In genomic region chr7:4715385-4715770, GRCh38 we compare ENCODE assay signal across 10 cellular contexts. TPM values are rescaled to one million over a fixed set of nuclear protein-coding genes. Genes with fewer than 3 reads are reported as not detected.
DNase-seq lines count a peak whose midpoint lies in the region; ATAC-seq and TF ChIP-seq lines count a peak whose summit lies in the region.
"Had no signal": no experiment of that assay in that cellular context is flagged by ENCODE, and none has a peak within 500 bp of the region (broad histone marks: within the 10 kb centered on the region; RNA-seq: fewer than 3 reads in every experiment).

No MANE protein-coding gene starts in this region.

- peak; percentile 94 for ATAC-seq in left ventricle myocardium superior
- no peak for ATAC-seq in stimulated activated effector memory CD8-positive, alpha-beta T cell treated with anti-CD3 and anti-CD28 coated beads, Interleukin-12 subunit alpha, Interleukin-12 subunit beta, amount 100 ng/mL, for 72 hours

- TF ChIP-seq CTCF in ascending aorta (IDR thresholded peaks at IDR 0.05) (no peak), progenitor cell of endocrine pancreas (IDR thresholded peaks at IDR 0.05; ENCODE audit: unreplicated experiment) (no peak)

- H3K4me1 Mint-ChIP-seq in stimulated activated effector memory CD8-positive, alpha-beta T cell treated with anti-CD3 and anti-CD28 coated beads, Interleukin-12 subunit alpha, Interleukin-12 subunit beta, amount 100 ng/mL, for 72 hours = peaks cover 91% of the 10 kb centered on the region
- H3K4me1 Mint-ChIP-seq in progenitor cell of endocrine pancreas (ENCODE audit: low read depth) = peaks cover 16% of the 10 kb centered on the region

- H3K4me3 ChIP-seq in ascending aorta (peak overlapping the region in 1 of 2 donors; percentile 15), SJCRH30 (no peak overlapping the region)

- H3K9me3 ChIP-seq in ascending aorta (no peaks in the 10 kb centered on the region), SJCRH30 (replicated peaks) (0 out of 2 replicates have a peak, but pooled peaks cover 2% of the 10 kb centered on the region)

- H3K4me1 ChIP-seq in ascending aorta = peaks cover 5 to 20% of the 10 kb centered on the region in 2 donors
- no peaks in the 10 kb centered on the region for H3K4me1 ChIP-seq in SJCRH30

- H3K27me3 Mint-ChIP-seq in progenitor cell of endocrine pancreas = no peaks in the 10 kb centered on the region

- H3K36me3 Mint-ChIP-seq in stimulated activated effector memory CD8-positive, alpha-beta T cell treated with anti-CD3 and anti-CD28 coated beads, Interleukin-12 subunit alpha, Interleukin-12 subunit beta, amount 100 ng/mL, for 72 hours = peaks cover 21% of the 10 kb centered on the region
- peaks cover 47% of the 10 kb centered on the region for H3K36me3 Mint-ChIP-seq in progenitor cell of endocrine pancreas (ENCODE audit: insufficient read depth)

- peaks cover 0 to 9% of the 10 kb centered on the region in 2 donors for H3K36me3 ChIP-seq in ascending aorta
- peaks cover 2% of the 10 kb centered on the region; the same call in 1 of the 2 replicates for H3K36me3 ChIP-seq in SJCRH30

- peak overlapping the region; percentile 83 for H3K27ac Mint-ChIP-seq in stimulated activated effector memory CD8-positive, alpha-beta T cell treated with anti-CD3 and anti-CD28 coated beads, Interleukin-12 subunit alpha, Interleukin-12 subunit beta, amount 100 ng/mL, for 72 hours
- H3K27ac Mint-ChIP-seq in progenitor cell of endocrine pancreas = no peak overlapping the region

- intact Hi-C loops in ascending aorta (cut with DNase I) (loop anchor here (5.0 kb wide), 1 partner anchor 62 kb away; the partner anchor contains the start of gene AP5Z1), left ventricle myocardium superior (cut with micrococcal nuclease) (no loop called here)

- H3K27me3 ChIP-seq in ascending aorta = no peaks in the 10 kb centered on the region
- no peaks in the 10 kb centered on the region for H3K27me3 ChIP-seq in SJCRH30

- peak overlapping the region; percentile 39 to 48 for H3K27ac ChIP-seq in ascending aorta
- no peak overlapping the region for H3K27ac ChIP-seq in SJCRH30

- H3K4me3 Mint-ChIP-seq in stimulated activated effector memory CD8-positive, alpha-beta T cell treated with anti-CD3 and anti-CD28 coated beads, Interleukin-12 subunit alpha, Interleukin-12 subunit beta, amount 100 ng/mL, for 72 hours = no peak overlapping the region
- no peak overlapping the region for H3K4me3 Mint-ChIP-seq in progenitor cell of endocrine pancreas (ENCODE audit: low read depth)

- H3K9me3 Mint-ChIP-seq in stimulated activated effector memory CD8-positive, alpha-beta T cell treated with anti-CD3 and anti-CD28 coated beads, Interleukin-12 subunit alpha, Interleukin-12 subunit beta, amount 100 ng/mL, for 72 hours = no peaks in the 10 kb centered on the region
- peaks cover 6% of the 10 kb centered on the region for H3K9me3 Mint-ChIP-seq in progenitor cell of endocrine pancreas (ENCODE audit: low read depth)

- peak; percentile 74 for DNase-seq in GM04504 (ENCODE audit: low read depth)
- peak in 1 of 2 donors; percentile 87 for DNase-seq in ascending aorta (ENCODE audit: low spot score in 2 of 2)
- peak; percentile 79 for DNase-seq in left ventricle myocardium superior
- no peak for DNase-seq in stimulated activated effector memory CD8-positive, alpha-beta T cell treated with anti-CD3 and anti-CD28 coated beads, Interleukin-12 subunit alpha, Interleukin-12 subunit beta, amount 100 ng/mL, for 72 hours (ENCODE audit: low spot score in 2 of 2)
- DNase-seq in mesenteric fat pad (ENCODE audit: low spot score) = no peak
- DNase-seq in DMS79 (lab: John Stamatoyannopoulos, UW) = no peak
- no peak for DNase-seq in SJCRH30
- no peak for DNase-seq in progenitor cell of endocrine pancreas (ENCODE audit: low spot score, unreplicated experiment)
- DNase-seq: activated CD8-positive, alpha-beta memory T cell treated with anti-CD3 and anti-CD28 coated beads, Interleukin-2, amount 50 U/mL, for 48 hours; NCI-H446 treated with DMSO at 0.1 percent for 48 hours had no signal

RNA-seq across cellular contexts. Expression of gene FOXK1, which starts 33.3 kb away (rescaled TPM):
- total RNA-seq in ascending aorta (31.7 TPM), left ventricle myocardium superior (17.7 TPM), mesenteric fat pad (30.2 TPM), progenitor cell of endocrine pancreas (47.6 and 47.8 TPM in 2 replicates)
- total RNA-seq in SJCRH30 (2014; rRNA removed; shearing (Covaris generic)) = 22.1 and 23.4 TPM in 2 replicates

Comparison
In these comparisons a context has a peak if more than half of its experiments do, and no peak if none do; other contexts are left out.
1. DNase-seq: peak in GM04504 (single experiment) and left ventricle myocardium superior (single experiment); none in stimulated activated effector memory CD8-positive, alpha-beta T cell treated with anti-CD3 and anti-CD28 coated beads, Interleukin-12 subunit alpha, Interleukin-12 subunit beta, amount 100 ng/mL, for 72 hours (0 of 2), mesenteric fat pad (single experiment), DMS79 (single experiment), SJCRH30 (0 of 2) and progenitor cell of endocrine pancreas (single experiment).